In the genomic region with DNA sequence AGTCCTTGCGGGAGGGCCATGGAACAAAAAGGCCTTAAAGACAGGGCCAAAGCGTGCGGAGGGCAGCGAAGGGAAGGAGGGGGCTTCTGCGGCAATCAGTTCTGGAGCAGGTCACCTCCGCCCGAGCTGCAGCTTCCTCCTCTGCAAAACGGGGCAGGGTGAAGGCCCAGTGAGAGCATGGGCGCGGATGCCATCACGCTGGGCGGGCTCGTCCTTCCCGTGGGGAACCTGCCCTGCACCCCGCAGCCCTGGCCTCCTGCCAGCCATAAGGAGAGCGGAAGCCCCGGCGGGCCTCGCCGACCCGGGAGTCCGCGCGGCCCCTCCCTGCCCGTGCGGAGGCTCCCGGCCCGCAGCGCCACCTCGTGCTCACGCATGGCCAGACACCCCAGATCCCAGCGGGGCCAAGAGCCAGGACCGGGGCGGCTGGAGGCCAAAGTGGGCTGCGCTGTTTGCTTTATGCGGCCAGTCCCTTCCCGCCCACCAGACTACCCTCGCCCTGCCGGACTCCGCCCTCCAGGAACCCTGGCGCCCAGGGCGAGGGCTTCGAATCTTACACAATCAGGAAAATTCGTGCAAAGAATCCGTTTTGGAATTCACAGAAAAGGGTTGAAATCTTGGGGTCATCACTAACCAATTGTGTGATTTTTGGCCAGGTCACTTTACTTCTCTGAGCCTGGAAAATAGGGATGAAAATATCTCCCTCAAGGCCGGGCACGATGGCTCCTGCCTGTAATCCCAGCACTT, we compare ENCODE assay signal across 8 cellular contexts. TPM values are rescaled to one million over a fixed set of nuclear protein-coding genes. Genes with fewer than 3 reads are reported as not detected.
DNase-seq lines count a peak whose midpoint lies in the region; ATAC-seq, FAIRE-seq and TF ChIP-seq lines count a peak whose summit lies in the region.

No MANE protein-coding gene starts in this region.

- CTCF ChIA-PET in HCT116 (lab: Charles Lee): interaction anchor here (0.6 to 7.3 kb wide), 9 partner anchors 10 to 248 kb away, joined by 3 to 50 read pairs (median 12); no protein-coding TSS in a partner anchor

- H3K9me3 ChIP-seq in HCT116 (ENCODE audit: control insufficient read depth in 1 of 2, insufficient read depth in 1 of 2, low read depth in 1 of 2, low read length in 2 of 2) (no peaks in the 10 kb centered on the region), kidney (ENCODE audit: control insufficient read depth in 1 of 2, low read length in 2 of 2) (no peaks in the 10 kb centered on the region)

- H3K27me3 Mint-ChIP-seq in central memory CD8-positive, alpha-beta T cell: peaks cover 13% of the 10 kb centered on the region

- H3K9ac ChIP-seq in HCT116 (ENCODE audit: low read length): no peak overlapping the region
- peak overlapping the region in 1 of 2 donors; percentile 12 for H3K9ac ChIP-seq in kidney (ENCODE audit: low read length in 2 of 2)

- H3K4me1 Mint-ChIP-seq in central memory CD8-positive, alpha-beta T cell: peaks cover 4% of the 10 kb centered on the region

- H3K27me3 ChIP-seq in HCT116 (ENCODE audit: insufficient read depth, low read length): no peaks in the 10 kb centered on the region

- no peaks in the 10 kb centered on the region for H3K9me2 ChIP-seq in HCT116 (ENCODE audit: insufficient read depth)

- no peaks in the 10 kb centered on the region for H3K9me3 Mint-ChIP-seq in central memory CD8-positive, alpha-beta T cell

- RAD21 ChIA-PET in HCT116 (lab: Charles Lee; ENCODE audit: low non-redundant PET in 1 of 2, low total read pairs in 2 of 2, uncharacterized antibody in 2 of 2, unreplicated experiment in 2 of 2): interaction anchor here (0.8 to 2.6 kb wide), 4 partner anchors 65 to 120 kb away, joined by 3 to 11 read pairs (median 9); no protein-coding TSS in a partner anchor

- intact Hi-C loops in HCT116 (cut with micrococcal nuclease): loop anchor here (1.0 kb wide), 1 partner anchor 65 kb away; no protein-coding TSS in a partner anchor
- intact Hi-C loops in kidney (cut with DNase I): loop anchor here (5.0 kb wide), 1 partner anchor 67 kb away; no protein-coding TSS in a partner anchor

- POLR2A ChIA-PET in HCT116 (lab: Charles Lee): interaction anchor here (0.7 to 2.5 kb wide), 2 partner anchors 65 to 119 kb away, joined by 3 to 12 read pairs; no protein-coding TSS in a partner anchor

- H3K4me2 ChIP-seq in HCT116 (ENCODE audit: low read length): peak overlapping the region; percentile 62

- H3K27ac Mint-ChIP-seq in central memory CD8-positive, alpha-beta T cell (ENCODE audit: low read depth): peak overlapping the region; percentile 69

- H3K79me2 ChIP-seq in HCT116 (ENCODE audit: insufficient read depth, low read length): peaks cover 5% of the 10 kb centered on the region; the same call in 1 of the 2 replicates

- no peaks in the 10 kb centered on the region for H4K20me1 ChIP-seq in HCT116 (ENCODE audit: insufficient read depth)

- BruUV-seq in HCT116 (replicated peaks; lab: Mats Ljungman, UMichigan): no TSS peak

- H3K36me3 Mint-ChIP-seq in central memory CD8-positive, alpha-beta T cell (ENCODE audit: insufficient read depth): peaks cover 1% of the 10 kb centered on the region

- H3K4me3 Mint-ChIP-seq in central memory CD8-positive, alpha-beta T cell: peak overlapping the region; percentile 55

- DNase-seq in EL (peak; percentile 80), HCT116 (ENCODE audit: low read depth, low spot score) (no peak), NCI-H2029 (lab: John Stamatoyannopoulos, UW) (peak; percentile 57), kidney (peak; percentile 94), DMS79 treated with DMSO at 0.1 percent for 48 hours (lab: John Stamatoyannopoulos, UW) (no peak)
- DNase-seq in central memory CD8-positive, alpha-beta T cell (ENCODE audit: low spot score in 2 of 2): peak; percentile 61
- DNase-seq in stimulated activated CD4-positive, alpha-beta T cell treated with anti-CD3 and anti-CD28 coated beads, Interleukin-1b, Interleukin-23, amount 100 ng/mL, for 1 hour (ENCODE audit: low read depth in 2 of 2): peak; percentile 34 to 56

- TF ChIP-seq CTCF in HCT116 (IDR thresholded peaks at IDR 0.05 in 2 of 3, conservative IDR thresholded peaks at IDR 0.05 in 1 of 3; ENCODE audit: borderline replicate concordance in 1 of 3, insufficient read depth in 1 of 3, low read depth in 2 of 3, low read length in 2 of 3) (peak; percentile 80 to 90 (median 89)), kidney (IDR thresholded peaks at IDR 0.05; ENCODE audit: borderline replicate concordance, extremely low read depth, insufficient read depth) (peak; percentile 92)

- H3K4me3 ChIP-seq in HCT116 (replicated peaks in 1 of 2; ENCODE audit: low read depth in 1 of 2, low read length in 2 of 2) (no peak overlapping the region), kidney (ENCODE audit: low read length in 2 of 2) (no peak overlapping the region)

- H2AFZ ChIP-seq in HCT116 (ENCODE audit: low read depth, low read length, poor library complexity, severe bottlenecking): no peak overlapping the region

- no peak for FAIRE-seq in kidney (lab: Jason Lieb, UNC)

- H3K27ac ChIP-seq in HCT116 (ENCODE audit: low read depth, low read length): no peak overlapping the region; the same call in 1 of the 2 replicates
- H3K27ac ChIP-seq in kidney (ENCODE audit: low read depth in 2 of 2, low read length in 2 of 2): peak overlapping the region in 1 of 2 donors; percentile 5

- H3K36me3 ChIP-seq in HCT116 (ENCODE audit: control insufficient read depth in 1 of 2, insufficient read depth in 2 of 2, low read length in 2 of 2) (peaks cover 0 to 6% of the 10 kb centered on the region in 2 experiments; a peak in 1 of 4 replicates), kidney (ENCODE audit: control insufficient read depth in 1 of 2, insufficient read depth in 2 of 2, low read length in 2 of 2) (peaks cover 0 to 3% of the 10 kb centered on the region in 2 donors)

- peaks cover 7 to 10% of the 10 kb centered on the region in 2 experiments; a peak in 3 of 4 replicates for H3K4me1 ChIP-seq in HCT116 (ENCODE audit: control insufficient read depth in 1 of 2, insufficient read depth in 2 of 2, low read length in 2 of 2)
- peaks cover 11 to 28% of the 10 kb centered on the region in 2 donors for H3K4me1 ChIP-seq in kidney (ENCODE audit: control insufficient read depth in 1 of 2, insufficient read depth in 1 of 2, low read depth in 1 of 2, low read length in 2 of 2)

- peak; percentile 94 for TF ChIP-seq RAD21 in HCT116 (IDR thresholded peaks at IDR 0.05; ENCODE audit: low read depth)

- TF ChIP-seq POLR2A in HCT116 (IDR thresholded peaks at IDR 0.05; ENCODE audit: borderline replicate concordance, extremely low read depth, insufficient read depth, insufficient read length): no peak

- ATAC-seq in HCT116: peak; percentile 97
- peak; percentile 82 to 88 for ATAC-seq in activated CD4-positive, CD25-positive, alpha-beta regulatory T cell treated with anti-CD3 and anti-CD28 coated beads, Interleukin-2, amount 50 U/mL, for 24 hours
- peak; percentile 86 for ATAC-seq in central memory CD8-positive, alpha-beta T cell (replicated peaks; ENCODE audit: extremely low read depth, poor library complexity, severe bottlenecking)

TF ChIP-seq in HCT116, 20 proteins besides CTCF, POLR2A, EP300 and RAD21:
- no peak for TF ChIP-seq ELF1 (IDR thresholded peaks at IDR 0.05; ENCODE audit: borderline replicate concordance, low read depth)
- no peak for TF ChIP-seq ZFX (IDR thresholded peaks at IDR 0.05)
- TF ChIP-seq POLR2AphosphoS5 (IDR thresholded peaks at IDR 0.05; ENCODE audit: low read depth, low read length): peak; percentile 67
- TF ChIP-seq EGR1 (IDR thresholded peaks at IDR 0.05; ENCODE audit: low read depth): no peak
- TF ChIP-seq, protein P1, sequence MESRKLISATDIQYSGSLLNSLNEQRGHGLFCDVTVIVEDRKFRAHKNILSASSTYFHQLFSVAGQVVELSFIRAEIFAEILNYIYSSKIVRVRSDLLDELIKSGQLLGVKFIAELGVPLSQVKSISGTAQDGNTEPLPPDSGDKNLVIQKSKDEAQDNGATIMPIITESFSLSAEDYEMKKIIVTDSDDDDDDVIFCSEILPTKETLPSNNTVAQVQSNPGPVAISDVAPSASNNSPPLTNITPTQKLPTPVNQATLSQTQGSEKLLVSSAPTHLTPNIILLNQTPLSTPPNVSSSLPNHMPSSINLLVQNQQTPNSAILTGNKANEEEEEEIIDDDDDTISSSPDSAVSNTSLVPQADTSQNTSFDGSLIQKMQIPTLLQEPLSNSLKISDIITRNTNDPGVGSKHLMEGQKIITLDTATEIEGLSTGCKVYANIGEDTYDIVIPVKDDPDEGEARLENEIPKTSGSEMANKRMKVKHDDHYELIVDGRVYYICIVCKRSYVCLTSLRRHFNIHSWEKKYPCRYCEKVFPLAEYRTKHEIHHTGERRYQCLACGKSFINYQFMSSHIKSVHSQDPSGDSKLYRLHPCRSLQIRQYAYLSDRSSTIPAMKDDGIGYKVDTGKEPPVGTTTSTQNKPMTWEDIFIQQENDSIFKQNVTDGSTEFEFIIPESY (IDR thresholded peaks at IDR 0.05; ENCODE audit: extremely low read depth, insufficient replicate concordance, low read length): peak; percentile 35
TF ChIP-seq in HCT116: peak in this region for 2.

RNA-seq across cellular contexts. Expression of gene TSKU, which starts 16.1 kb away (rescaled TPM):
- total RNA-seq in HCT116 (2021; ENCODE audit: unreplicated experiment) (21.9 TPM), kidney (27.3 TPM)
- polyA plus RNA-seq in HCT116 (2012): 21.1 and 25.4 TPM in 2 replicates
- polyA plus RNA-seq in kidney (ENCODE audit: insufficient read depth, low read depth, low replicate concordance): 41.0 TPM

Comparison
In these comparisons a context has a peak if more than half of its experiments do, and no peak if none do; other contexts are left out.
1. DNase-seq: peak in EL (single experiment), NCI-H2029 (single experiment), central memory CD8-positive, alpha-beta T cell (2 of 2), kidney (single experiment) and stimulated activated CD4-positive, alpha-beta T cell treated with anti-CD3 and anti-CD28 coated beads, Interleukin-1b, Interleukin-23, amount 100 ng/mL, for 1 hour (2 of 2); none in HCT116 (single experiment) and DMS79 treated with DMSO at 0.1 percent for 48 hours (single experiment).
2. Peak in every context shown above with its lines, with median percentiles within 50 percentile points of each other: ATAC-seq.